Comparison of ENCODE assay signal across 1 cellular context in genomic region chr16:56356276-56357241, GRCh38.
A peak's percentile ranks its signal among the peaks of the same experiment; 100 is the strongest.
TF ChIP-seq lines count a peak whose summit lies in the region.

No MANE protein-coding gene starts in this region.

TF ChIP-seq in K562, 482 proteins besides CTCF, POLR2A, EP300 and RAD21 (continued from another document):
- TF ChIP-seq TSHZ1 (CRISPR knock-in tag; IDR thresholded peaks at IDR 0.05) (no peak), SMARCA4 (IDR thresholded peaks at IDR 0.05) (no peak; the same call in none of the 2 replicates), RCOR1 (IDR thresholded peaks at IDR 0.05; ENCODE audit: borderline replicate concordance in 1 of 2, low read depth in 2 of 2, low read length in 2 of 2) (peak in 1 of 2 experiments; percentile 59; a peak in 2 of 4 replicates), HCFC1 (IDR thresholded peaks at IDR 0.05; ENCODE audit: low read depth, low read length) (0 out of 2 replicates have a peak, but pooled peaks have one; percentile 23), AFF4 (CRISPR knock-in tag; IDR thresholded peaks at IDR 0.05) (no peak), E2F8 (IDR thresholded peaks at IDR 0.05; ENCODE audit: low read depth, partially characterized antibody) (peak; percentile 71), ZNF740 (CRISPR knock-in tag; IDR thresholded peaks at IDR 0.05) (no peak), ZNF740 (tag; IDR thresholded peaks at IDR 0.05) (no peak), NRF1 (conservative IDR thresholded peaks at IDR 0.05 in 1 of 2, IDR thresholded peaks at IDR 0.05 in 1 of 2) (peak; percentile 52 to 65), PHF21A (IDR thresholded peaks at IDR 0.05; ENCODE audit: borderline replicate concordance, low read depth) (0 out of 2 replicates have a peak, but pooled peaks have one; percentile 64), NFIX (CRISPR knock-in tag; IDR thresholded peaks at IDR 0.05; ENCODE audit: low read depth) (no peak), HOMEZ (CRISPR knock-in tag; IDR thresholded peaks at IDR 0.05) (no peak), KLF13 (tag; IDR thresholded peaks at IDR 0.05; ENCODE audit: borderline replicate concordance, low read depth) (0 out of 2 replicates have a peak, but pooled peaks have one; percentile 23), CXXC5 (CRISPR knock-in tag; IDR thresholded peaks at IDR 0.05) (no peak; the same call in 1 of the 2 replicates), E2F6 (IDR thresholded peaks at IDR 0.05; ENCODE audit: borderline replicate concordance in 1 of 2, extremely low read depth in 1 of 2, insufficient read depth in 1 of 2, insufficient read length in 1 of 2, low read depth in 1 of 2, low read length in 1 of 2, poor library complexity in 1 of 2, severe bottlenecking in 1 of 2) (peak in 1 of 2 experiments; percentile 68), KDM1A (IDR thresholded peaks at IDR 0.05) (no peak), BRCA1 (IDR thresholded peaks at IDR 0.05) (no peak), BRCA1 (CRISPR knock-in tag; IDR thresholded peaks at IDR 0.05) (no peak), MAZ (CRISPR knock-in tag; conservative IDR thresholded peaks at IDR 0.05 in 1 of 2, IDR thresholded peaks at IDR 0.05 in 1 of 2) (peak in 1 of 2 experiments; percentile 37; a peak in 2 of 4 replicates), FOXK2 (conservative IDR thresholded peaks at IDR 0.05 in 1 of 2, IDR thresholded peaks at IDR 0.05 in 1 of 2; ENCODE audit: low read depth in 2 of 2) (0 out of 4 replicates have a peak, but pooled peaks of 1 of the 2 experiments have one; percentile 10), EWSR1 (IDR thresholded peaks at IDR 0.05; ENCODE audit: borderline replicate concordance, low read depth, partially characterized antibody) (no peak), HEY1 (CRISPR knock-in tag; IDR thresholded peaks at IDR 0.05; ENCODE audit: borderline replicate concordance) (no peak), ZNF609 (CRISPR knock-in tag; IDR thresholded peaks at IDR 0.05; ENCODE audit: borderline replicate concordance) (no peak), PATZ1 (CRISPR knock-in tag; IDR thresholded peaks at IDR 0.05; ENCODE audit: borderline replicate concordance) (no peak), HMG20B (CRISPR knock-in tag; IDR thresholded peaks at IDR 0.05) (no peak), ARID1B (IDR thresholded peaks at IDR 0.05) (peak; percentile 5; the same call in 1 of the 2 replicates), ZNF445 (CRISPR knock-in tag; IDR thresholded peaks at IDR 0.05; ENCODE audit: low read depth) (no peak), DEAF1 (CRISPR knock-in tag; IDR thresholded peaks at IDR 0.05) (peak; percentile 59; the same call in 1 of the 2 replicates), L3MBTL2 (IDR thresholded peaks at IDR 0.05) (peak; percentile 56; the same call in 1 of the 2 replicates)
